ENCODE assay signal across 11 cellular contexts in the genomic region with DNA sequence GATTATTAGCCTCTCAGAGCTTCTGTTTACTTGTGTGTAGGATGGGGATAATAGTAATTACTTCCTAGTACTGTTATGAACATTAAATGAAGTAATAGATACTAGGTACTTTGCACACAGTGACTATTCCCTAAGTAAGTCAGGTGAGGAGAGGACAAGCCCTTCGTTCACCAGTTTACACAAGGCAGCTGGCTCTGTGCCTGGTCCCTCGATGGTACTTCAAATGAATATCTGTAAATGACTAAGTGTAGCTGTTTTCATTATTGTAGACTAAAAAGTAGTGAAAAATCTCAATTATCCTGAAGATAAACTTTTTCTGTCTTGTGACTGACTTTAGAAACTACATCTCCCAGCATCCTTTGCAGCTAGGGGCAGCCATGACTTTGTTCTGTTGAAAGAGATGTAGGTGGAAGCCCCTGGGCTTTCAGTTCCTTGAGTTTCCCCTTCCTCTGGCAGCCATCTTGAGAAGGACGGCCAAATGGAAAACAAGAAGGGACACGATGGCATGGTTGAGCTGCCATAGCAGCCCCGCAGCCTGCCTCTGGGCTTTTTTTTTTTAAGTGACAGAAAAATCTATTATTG. TPM values are rescaled to one million over a fixed set of nuclear protein-coding genes. Genes with fewer than 3 reads are reported as not detected.
DNase-seq lines count a peak whose midpoint lies in the region; ATAC-seq and TF ChIP-seq lines count a peak whose summit lies in the region.
"Had no signal": no experiment of that assay in that cellular context is flagged by ENCODE, and none has a peak within 500 bp of the region (broad histone marks: within the 10 kb centered on the region; RNA-seq: fewer than 3 reads in every experiment).

No MANE protein-coding gene starts in this region.

- H2BK120ac ChIP-seq in neuronal stem cell (ENCODE audit: low read depth, low read length), result no peak overlapping the region

- peak overlapping the region; percentile 85 for H3K27ac Mint-ChIP-seq in activated CD8-positive, alpha-beta memory T cell treated with anti-CD3 and anti-CD28 coated beads, Interleukin-2, amount 10 ng/mL, durations not matched to agents 7 days and 5 days
- H3K27ac Mint-ChIP-seq in activated CD8-positive, alpha-beta T cell treated with anti-CD3 and anti-CD28 coated beads, Interleukin-2, amount 10 ng/mL, durations not matched to agents 7 days and 5 days, result peak overlapping the region; percentile 95
- H3K27ac Mint-ChIP-seq in CD14-positive monocyte, result no peak overlapping the region

- H3K9me3 Mint-ChIP-seq in activated CD8-positive, alpha-beta memory T cell treated with anti-CD3 and anti-CD28 coated beads, Interleukin-2, amount 10 ng/mL, durations not matched to agents 7 days and 5 days (ENCODE audit: low read depth), result no peaks in the 10 kb centered on the region
- H3K9me3 Mint-ChIP-seq in activated CD8-positive, alpha-beta T cell treated with anti-CD3 and anti-CD28 coated beads, Interleukin-2, amount 10 ng/mL, durations not matched to agents 7 days and 5 days (ENCODE audit: insufficient read depth), result peaks cover 6% of the 10 kb centered on the region
- H3K9me3 Mint-ChIP-seq in CD14-positive monocyte, result peaks cover 2 to 21% (median 11%) of the 10 kb centered on the region in 7 donors

- H3K27me3 ChIP-seq in Karpas-422 (ENCODE audit: low read length) (no peaks in the 10 kb centered on the region), neuronal stem cell (ENCODE audit: control insufficient read depth in 3 of 3, insufficient read depth in 3 of 3, low read depth in 1 of 3, low read length in 3 of 3) (peaks cover 0 to 53% (median 21%) of the 10 kb centered on the region in 3 experiments)

- POLR2A ChIA-PET in activated CD8-positive, alpha-beta T cell treated with anti-CD3 and anti-CD28 coated beads, Interleukin-2, amount 10 ng/mL, durations not matched to agents 7 days and 5 days (lab: Charles Lee), result interaction anchor here (0.7 to 2.3 kb wide), 3 partner anchors 233 to 287 kb away, joined by 3 to 12 read pairs (median 10); a partner anchor contains a TSS

- H3K4me3 Mint-ChIP-seq in activated CD8-positive, alpha-beta memory T cell treated with anti-CD3 and anti-CD28 coated beads, Interleukin-2, amount 10 ng/mL, durations not matched to agents 7 days and 5 days, result no peak overlapping the region
- no peak overlapping the region for H3K4me3 Mint-ChIP-seq in activated CD8-positive, alpha-beta T cell treated with anti-CD3 and anti-CD28 coated beads, Interleukin-2, amount 10 ng/mL, durations not matched to agents 7 days and 5 days
- H3K4me3 Mint-ChIP-seq in CD14-positive monocyte, result no peak overlapping the region

- H3K9me2 ChIP-seq in Karpas-422 (replicated peaks; ENCODE audit: insufficient read depth, low read length), result no peaks in the 10 kb centered on the region

- no peaks in the 10 kb centered on the region for H3K27me3 Mint-ChIP-seq in activated CD8-positive, alpha-beta memory T cell treated with anti-CD3 and anti-CD28 coated beads, Interleukin-2, amount 10 ng/mL, durations not matched to agents 7 days and 5 days
- peaks cover 2% of the 10 kb centered on the region for H3K27me3 Mint-ChIP-seq in activated CD8-positive, alpha-beta T cell treated with anti-CD3 and anti-CD28 coated beads, Interleukin-2, amount 10 ng/mL, durations not matched to agents 7 days and 5 days (ENCODE audit: low read depth)
- H3K27me3 Mint-ChIP-seq in CD14-positive monocyte (ENCODE audit: low read depth in 3 of 3), result peaks cover 15 to 36% (median 33%) of the 10 kb centered on the region in 3 donors

- no peak overlapping the region for H4K91ac ChIP-seq in neuronal stem cell (ENCODE audit: low read depth, low read length, poor library complexity)

- H3K18ac ChIP-seq in neuronal stem cell (ENCODE audit: low read length), result no peak overlapping the region

- H3K4me2 ChIP-seq in Karpas-422 (ENCODE audit: low read depth, low read length, poor library complexity, severe bottlenecking) (no peak overlapping the region), neuronal stem cell (ENCODE audit: insufficient read depth, low read length, poor library complexity, severe bottlenecking) (no peak overlapping the region)
- H3K4me2 ChIP-seq: PC-9 had no signal

- peaks cover 28% of the 10 kb centered on the region for H3K4me1 Mint-ChIP-seq in activated CD8-positive, alpha-beta memory T cell treated with anti-CD3 and anti-CD28 coated beads, Interleukin-2, amount 10 ng/mL, durations not matched to agents 7 days and 5 days
- H3K4me1 Mint-ChIP-seq in activated CD8-positive, alpha-beta T cell treated with anti-CD3 and anti-CD28 coated beads, Interleukin-2, amount 10 ng/mL, durations not matched to agents 7 days and 5 days (ENCODE audit: low read depth), result peaks cover 40% of the 10 kb centered on the region
- H3K4me1 Mint-ChIP-seq in CD14-positive monocyte, result peaks cover 19% of the 10 kb centered on the region

- H3K4me3 ChIP-seq in Karpas-422 (ENCODE audit: low read length), result no peak overlapping the region
- H3K4me3 ChIP-seq in neuronal stem cell (ENCODE audit: low read length in 2 of 2), result no peak overlapping the region
- H3K4me3 ChIP-seq: PC-9 had no signal

- H3K4me1 ChIP-seq in Karpas-422 (ENCODE audit: low read length) (no peaks in the 10 kb centered on the region), neuronal stem cell (ENCODE audit: control insufficient read depth in 2 of 2, insufficient read depth in 1 of 2, low read depth in 1 of 2, low read length in 2 of 2) (peaks cover 4 to 9% of the 10 kb centered on the region in 2 donors)

- H2AFZ ChIP-seq in Karpas-422 (ENCODE audit: low read length), result 0 out of 2 replicates have a peak overlapping the region, but pooled peaks have one; percentile 58
- H2AFZ ChIP-seq in neuronal stem cell (ENCODE audit: low read length), result peak overlapping the region; percentile 83
- H2AFZ ChIP-seq: PC-9 had no signal

- H3K14ac ChIP-seq in neuronal stem cell (ENCODE audit: low read length), result no peak overlapping the region

- H2BK5ac ChIP-seq in neuronal stem cell (ENCODE audit: low read length), result no peak overlapping the region

- no peak overlapping the region for H2AK5ac ChIP-seq in neuronal stem cell (ENCODE audit: low read depth, low read length)

- H2BK12ac ChIP-seq in neuronal stem cell (ENCODE audit: low read length), result no peak overlapping the region

- 0 out of 2 replicates have a peak, but pooled peaks cover 3% of the 10 kb centered on the region for H4K20me1 ChIP-seq in Karpas-422 (ENCODE audit: insufficient read depth, low read depth, low read length)

- WGBS in neuronal stem cell (ENCODE audit: extremely low coverage in 2 of 2, insufficient read length in 2 of 2, insufficient replicate concordance in 1 of 2), 2 donors, result no CpG with 5 or more reads among the region's 5 CpGs

- H4K8ac ChIP-seq in neuronal stem cell (ENCODE audit: low read depth, low read length), result no peak overlapping the region

- TF ChIP-seq CTCF in CD14-positive monocyte (IDR thresholded peaks at IDR 0.05), result no peak

- intact Hi-C loops in CD14-positive monocyte (cut with micrococcal nuclease), result loop anchor here (10.0 kb wide), 2 partner anchors 233 to 583 kb away; a partner anchor contains a TSS

- ATAC-seq in activated CD8-positive, alpha-beta memory T cell treated with anti-CD3 and anti-CD28 coated beads, Interleukin-2, amount 10 ng/mL, durations not matched to agents 7 days and 5 days, result no peak
- ATAC-seq in activated CD8-positive, alpha-beta T cell treated with anti-CD3 and anti-CD28 coated beads, Interleukin-2, amount 10 ng/mL, durations not matched to agents 7 days and 5 days, result no peak
- no peak for ATAC-seq in HG02852 (IDR thresholded peaks at IDR 0.05; ENCODE audit: unreplicated experiment)
- no peak for ATAC-seq in HG03175 (IDR thresholded peaks at IDR 0.05; ENCODE audit: unreplicated experiment)

- H3K36me3 ChIP-seq in Karpas-422 (ENCODE audit: insufficient read depth, low read length) (no peaks in the 10 kb centered on the region), neuronal stem cell (replicated peaks in 1 of 2; ENCODE audit: control insufficient read depth in 2 of 2, insufficient read depth in 2 of 2, low read length in 2 of 2) (no peaks in the 10 kb centered on the region)

- H3K27ac ChIP-seq in Karpas-422 (ENCODE audit: low read length) (no peak overlapping the region), neuronal stem cell (replicated peaks; ENCODE audit: low read length) (no peak overlapping the region)
- H3K27ac ChIP-seq: PC-9 had no signal

- CTCF ChIA-PET in activated CD8-positive, alpha-beta memory T cell treated with anti-CD3 and anti-CD28 coated beads, Interleukin-2, amount 10 ng/mL, durations not matched to agents 7 days and 5 days (lab: Charles Lee), result interaction anchor here (0.6 to 14.5 kb wide), 6 partner anchors 11 to 412 kb away, joined by 3 to 205 read pairs (median 4); a partner anchor contains a TSS
- CTCF ChIA-PET in activated CD8-positive, alpha-beta T cell treated with anti-CD3 and anti-CD28 coated beads, Interleukin-2, amount 10 ng/mL, durations not matched to agents 7 days and 5 days (lab: Charles Lee), result interaction anchor here (1.8 to 16.8 kb wide), 4 partner anchors 11 to 238 kb away, joined by 6 to 387 read pairs (median 10); a partner anchor contains a TSS

- H3K9ac ChIP-seq in Karpas-422 (ENCODE audit: low read length) (no peak overlapping the region), neuronal stem cell (ENCODE audit: low read depth, low read length, poor library complexity) (no peak overlapping the region)

- H3K79me2 ChIP-seq in Karpas-422 (ENCODE audit: low read length), result no peaks in the 10 kb centered on the region

- no peaks in the 10 kb centered on the region for H3K36me3 Mint-ChIP-seq in activated CD8-positive, alpha-beta memory T cell treated with anti-CD3 and anti-CD28 coated beads, Interleukin-2, amount 10 ng/mL, durations not matched to agents 7 days and 5 days
- peaks cover 11% of the 10 kb centered on the region for H3K36me3 Mint-ChIP-seq in activated CD8-positive, alpha-beta T cell treated with anti-CD3 and anti-CD28 coated beads, Interleukin-2, amount 10 ng/mL, durations not matched to agents 7 days and 5 days (ENCODE audit: low read depth)
- H3K36me3 Mint-ChIP-seq in CD14-positive monocyte, result no peaks in the 10 kb centered on the region

- peak; percentile 39 for DNase-seq in activated CD8-positive, alpha-beta memory T cell treated with anti-CD3 and anti-CD28 coated beads, Interleukin-2, amount 10 ng/mL, durations not matched to agents 7 days and 5 days
- DNase-seq in activated CD8-positive, alpha-beta memory T cell treated with anti-CD3 and anti-CD28 coated beads for 24 hours, result no peak
- DNase-seq in Karpas-422, result peak; percentile 56
- DNase-seq in activated CD8-positive, alpha-beta T cell treated with anti-CD3 and anti-CD28 coated beads, Interleukin-2, amount 10 ng/mL, durations not matched to agents 7 days and 5 days, result peak; percentile 50
- DNase-seq in neuronal stem cell (ENCODE audit: low spot score), result no peak
- no peak for DNase-seq in CD14-positive monocyte (ENCODE audit: low spot score)
- DNase-seq: hypothalamus, NCI-H1436 had no signal

- H3K4ac ChIP-seq in neuronal stem cell (ENCODE audit: low read length), result no peak overlapping the region

- no peak overlapping the region for H2BK15ac ChIP-seq in neuronal stem cell (ENCODE audit: low read length)

- no peaks in the 10 kb centered on the region for H3K9me3 ChIP-seq in Karpas-422 (ENCODE audit: low read length)
- H3K9me3 ChIP-seq in neuronal stem cell (replicated peaks in 1 of 2; ENCODE audit: control insufficient read depth in 2 of 2, insufficient read depth in 1 of 2, low read depth in 1 of 2, low read length in 2 of 2), result peaks cover 0 to 12% of the 10 kb centered on the region in 2 donors

- no peak overlapping the region for H3K23ac ChIP-seq in neuronal stem cell (ENCODE audit: low read depth, low read length, poor library complexity)

- no peaks in the 10 kb centered on the region for H3K79me1 ChIP-seq in neuronal stem cell (ENCODE audit: low read depth, low read length)

RNA-seq across cellular contexts. Expression of a gene that starts 11.7 kb away (rescaled TPM):
- not detected for total RNA-seq in activated CD8-positive, alpha-beta memory T cell treated with anti-CD3 and anti-CD28 coated beads, Interleukin-2, amount 10 ng/mL, durations not matched to agents 7 days and 5 days
- not detected in 2 replicates for total RNA-seq in Karpas-422 (2014; rRNA removed; shearing (Covaris generic); ENCODE audit: low replicate concordance)
- total RNA-seq in activated CD8-positive, alpha-beta T cell treated with anti-CD3 and anti-CD28 coated beads, Interleukin-2, amount 10 ng/mL, durations not matched to agents 7 days and 5 days, result not detected
- polyA plus RNA-seq in neuronal stem cell (2013, experiment 1 of 2), result 0.07 TPM
- 0.06 TPM for polyA plus RNA-seq in neuronal stem cell (2013, experiment 2 of 2)
- polyA plus RNA-seq in CD14-positive monocyte, result not detected

Comparison
In these comparisons a context has a peak if more than half of its experiments do, and no peak if none do; other contexts are left out.
1. DNase-seq: peak in activated CD8-positive, alpha-beta memory T cell treated with anti-CD3 and anti-CD28 coated beads, Interleukin-2, amount 10 ng/mL, durations not matched to agents 7 days and 5 days (single experiment), Karpas-422 (single experiment) and activated CD8-positive, alpha-beta T cell treated with anti-CD3 and anti-CD28 coated beads, Interleukin-2, amount 10 ng/mL, durations not matched to agents 7 days and 5 days (single experiment); none in activated CD8-positive, alpha-beta memory T cell treated with anti-CD3 and anti-CD28 coated beads for 24 hours (single experiment), neuronal stem cell (single experiment) and CD14-positive monocyte (single experiment).
2. H3K27ac Mint-ChIP-seq: peak in activated CD8-positive, alpha-beta memory T cell treated with anti-CD3 and anti-CD28 coated beads, Interleukin-2, amount 10 ng/mL, durations not matched to agents 7 days and 5 days (single experiment) and activated CD8-positive, alpha-beta T cell treated with anti-CD3 and anti-CD28 coated beads, Interleukin-2, amount 10 ng/mL, durations not matched to agents 7 days and 5 days (single experiment); none in CD14-positive monocyte (0 of 7).